ENCODE assay signal across 8 cellular contexts in genomic region chr16:72561-73537, GRCh38. TPM values are rescaled to one million over a fixed set of nuclear protein-coding genes. Genes with fewer than 3 reads are reported as not detected.
DNase-seq lines count a peak whose midpoint lies in the region; ATAC-seq and TF ChIP-seq lines count a peak whose summit lies in the region.

Gene RHBDF1, minus strand, starts transcription at chr16:72631. Its CDS starts 7,616 bp downstream, at chr16:65015.

- CTCF ChIA-PET in BJ (lab: Yijun Ruan, JAX), result interaction anchor here (0.6 to 21.0 kb wide), 8 partner anchors 11 to 289 kb away, joined by 3 to 544 read pairs (median 4); no protein-coding TSS in a partner anchor

- DNase-seq in BJ (ENCODE audit: low read depth), result no peak
- peak; percentile 84 for DNase-seq in left ventricle myocardium superior
- peak; percentile 72 to 82 for DNase-seq in psoas muscle
- DNase-seq in NCI-H82 treated with DMSO at 0.1 percent for 48 hours (lab: John Stamatoyannopoulos, UW; ENCODE audit: unreplicated experiment), result no peak

- H3K27ac ChIP-seq in HUES48 (ENCODE audit: low read depth, low read length), result peak within 1 kb of the TSS; percentile 79
- no peak within 1 kb of the TSS for H3K27ac ChIP-seq in adipose tissue (ENCODE audit: low read depth, low read length)
- H3K27ac ChIP-seq in psoas muscle, result peak within 1 kb of the TSS; percentile 87

- no peaks in the 10 kb centered on the region for H3K9me3 ChIP-seq in HUES48 (ENCODE audit: control insufficient read depth, insufficient read depth, low read length)
- H3K9me3 ChIP-seq in psoas muscle, result no peaks in the 10 kb centered on the region

- H3K4me3 ChIP-seq in BJ (ENCODE audit: low read depth, low read length) (peak within 1 kb of the TSS; percentile 57), HUES48 (ENCODE audit: low read depth, low read length) (peak within 1 kb of the TSS; percentile 69), psoas muscle (peak within 1 kb of the TSS; percentile 87)

- H3K9ac ChIP-seq in HUES48 (ENCODE audit: low read depth, low read length), result peak within 1 kb of the TSS; percentile 32; the same call in 1 of the 2 replicates

- POLR2A ChIA-PET in BJ (lab: Charles Lee), result no interaction called here

- ATAC-seq in left ventricle myocardium superior, result peak; percentile 47
- ATAC-seq in psoas muscle, result peak; percentile 60 to 75 (median 74)
- no peak for ATAC-seq in HG02610 (IDR thresholded peaks at IDR 0.05; ENCODE audit: unreplicated experiment)
- ATAC-seq in GM18519 (IDR thresholded peaks at IDR 0.05; ENCODE audit: low FRiP score, unreplicated experiment), result no peak

- intact Hi-C loops in left ventricle myocardium superior (cut with micrococcal nuclease) (no loop called here), psoas muscle (cut with DNase I) (no loop called here)

- TF ChIP-seq CTCF in BJ (IDR thresholded peaks at IDR 0.05; ENCODE audit: insufficient read depth, low read depth, low read length) (no peak), psoas muscle (IDR thresholded peaks at IDR 0.05) (no peak)

- H3K27me3 ChIP-seq in BJ (ENCODE audit: control insufficient read depth, insufficient read depth, low read length) (no peaks in the 10 kb centered on the region), HUES48 (ENCODE audit: control insufficient read depth, insufficient read depth, low read length) (no peaks in the 10 kb centered on the region), psoas muscle (ENCODE audit: insufficient read depth in 3 of 3, low read length in 2 of 3) (no peaks in the 10 kb centered on the region)

- WGBS in adipose tissue, 3 donors, result 20 to 27% (median 22%) methylated on average over 54 to 62 of the region's 62 CpGs
- WGBS in psoas muscle, 3 donors, result 20 to 40% (median 35%) methylated on average over 33 to 62 of the region's 62 CpGs

- H3K4me1 ChIP-seq in HUES48 (ENCODE audit: control insufficient read depth, insufficient read depth, low read length) (peaks cover 50% of the 10 kb centered on the region), psoas muscle (peaks cover 52% of the 10 kb centered on the region)

- H3K36me3 ChIP-seq in BJ (ENCODE audit: control insufficient read depth, insufficient read depth, low read length), result peaks cover 1% of the 10 kb centered on the region; the same call in 1 of the 2 replicates
- H3K36me3 ChIP-seq in HUES48 (ENCODE audit: control insufficient read depth, insufficient read depth, low read length), result no peaks in the 10 kb centered on the region
- H3K36me3 ChIP-seq in psoas muscle (ENCODE audit: insufficient read depth in 1 of 2, low read depth in 1 of 2), result no peaks in the 10 kb centered on the region

RNA-seq across cellular contexts. Expression of gene RHBDF1, which starts in this region (rescaled TPM):
- polyA plus RNA-seq in BJ (2011; rRNA removed) (47.9 and 94.2 TPM in 2 replicates), adipose tissue (10 to 100 TPM; 12.2 to 35.7 (median 33.0) TPM), psoas muscle (10 to 100 TPM; 11.4 to 22.2 (median 15.3) TPM)
- 34.3 and 37.8 TPM in 2 replicates for polyA minus RNA-seq in BJ (2011; rRNA and poly(A)+ RNA removed)
- total RNA-seq in left ventricle myocardium superior (20.0 TPM), psoas muscle (10 to 100 TPM in 3 of 4 donors, 1 to 10 TPM in 1; 9.0 to 24.8 (median 20.8) TPM)

Comparison
In these comparisons a context has a peak if more than half of its experiments do, and no peak if none do; other contexts are left out.
1. DNase-seq: peak in left ventricle myocardium superior (single experiment) and psoas muscle (2 of 2); none in BJ (single experiment) and NCI-H82 treated with DMSO at 0.1 percent for 48 hours (single experiment).
2. ATAC-seq: peak in left ventricle myocardium superior (single experiment) and psoas muscle (4 of 4); none in HG02610 (single experiment) and GM18519 (single experiment).
3. Peak in every context shown above with its lines, with median percentiles within 50 percentile points of each other: H3K4me3 ChIP-seq.